Comparison of ENCODE assay signal across 8 cellular contexts in genomic region chr3:141426404-141427034, GRCh38. TPM values are rescaled to one million over a fixed set of nuclear protein-coding genes. Genes with fewer than 3 reads are reported as not detected.
A peak's percentile ranks its signal among the peaks of the same experiment; 100 is the strongest.
DNase-seq lines count a peak whose midpoint lies in the region; ATAC-seq and TF ChIP-seq lines count a peak whose summit lies in the region.

No MANE protein-coding gene starts in this region.

- peak overlapping the region; percentile 55 for H3K27ac Mint-ChIP-seq in Calu3 (ENCODE audit: unreplicated experiment)

- peak overlapping the region; percentile 2 for H3K4me3 Mint-ChIP-seq in Calu3 (ENCODE audit: low read depth, unreplicated experiment)

- H3K9me3 ChIP-seq in adipocyte (ENCODE audit: control insufficient read depth, low read length) (no peaks in the 10 kb centered on the region), cardiac muscle cell (ENCODE audit: low read depth) (no peaks in the 10 kb centered on the region), prostate gland (no peaks in the 10 kb centered on the region)

- peaks cover 18% of the 10 kb centered on the region for H3K4me1 Mint-ChIP-seq in Calu3 (ENCODE audit: low read depth, unreplicated experiment)

- no peak overlapping the region for H3K4me3 ChIP-seq in adipocyte (ENCODE audit: low read length)
- no peak overlapping the region for H3K4me3 ChIP-seq in cardiac muscle cell
- no peak overlapping the region for H3K4me3 ChIP-seq in prostate gland

- H3K36me3 Mint-ChIP-seq in Calu3 (ENCODE audit: insufficient read depth, unreplicated experiment) = peaks cover 23% of the 10 kb centered on the region

- 11% methylated on average over 9 of the region's 9 CpGs for WGBS in prostate gland

- no peak for TF ChIP-seq CTCF in Calu3 (IDR thresholded peaks at IDR 0.05; ENCODE audit: unreplicated experiment)
- TF ChIP-seq CTCF in cardiac muscle cell (IDR thresholded peaks at IDR 0.05; ENCODE audit: low read depth, low read length) = no peak
- TF ChIP-seq CTCF in prostate gland (IDR thresholded peaks at IDR 0.05) = no peak

- peaks cover 14% of the 10 kb centered on the region for H3K4me1 ChIP-seq in adipocyte (ENCODE audit: control insufficient read depth, insufficient read depth, low read length)
- peaks cover 68% of the 10 kb centered on the region for H3K4me1 ChIP-seq in cardiac muscle cell (ENCODE audit: low read depth)
- H3K4me1 ChIP-seq in prostate gland (replicated peaks) = peaks cover 21% of the 10 kb centered on the region

- H3K9me3 Mint-ChIP-seq in Calu3 (ENCODE audit: low read depth, unreplicated experiment) = no peaks in the 10 kb centered on the region

- intact Hi-C loops in Calu3 (cut with micrococcal nuclease; ENCODE audit: unreplicated experiment) (no loop called here), prostate gland (cut with DNase I) (no loop called here)

- no peaks in the 10 kb centered on the region for H3K27me3 Mint-ChIP-seq in Calu3 (ENCODE audit: unreplicated experiment)

- H3K27ac ChIP-seq in cardiac muscle cell (peak overlapping the region; percentile 88), prostate gland (peak overlapping the region; percentile 83 to 87)

- no peaks in the 10 kb centered on the region for H3K27me3 ChIP-seq in adipocyte (replicated peaks; ENCODE audit: control insufficient read depth, insufficient read depth, low read length)
- no peaks in the 10 kb centered on the region for H3K27me3 ChIP-seq in cardiac muscle cell
- H3K27me3 ChIP-seq in prostate gland (replicated peaks; ENCODE audit: insufficient read depth) = no peaks in the 10 kb centered on the region

- no peak for ATAC-seq in GM21515 (IDR thresholded peaks at IDR 0.05; ENCODE audit: unreplicated experiment)

- peak; percentile 78 for DNase-seq in Calu3
- peak; percentile 64 for DNase-seq in adipocyte (ENCODE audit: low read depth)
- peak; percentile 64 to 94 for DNase-seq in cardiac muscle cell (ENCODE audit: low read depth in 1 of 2, low spot score in 1 of 2)
- DNase-seq in prostate gland (ENCODE audit: low spot score) = peak; percentile 93
- DNase-seq in middle frontal gyrus (ENCODE audit: extremely low spot score, low spot score) = no peak
- no peak for DNase-seq in activated CD8-positive, alpha-beta memory T cell treated with anti-CD3 and anti-CD28 coated beads, Interleukin-2, amount 50 U/mL, for 48 hours
- DNase-seq in NCI-H1436 treated with DMSO at 0.1 percent for 48 hours (lab: John Stamatoyannopoulos, UW) = no peak

- H3K9ac ChIP-seq in adipocyte (ENCODE audit: low read length) = no peak overlapping the region

- CTCF ChIA-PET in Calu3 (lab: Charles Lee) = interaction anchor here (0.6 to 3.1 kb wide), 11 partner anchors 10 to 293 kb away, joined by 3 to 13 read pairs (median 6); no protein-coding TSS in a partner anchor

- peaks cover 4% of the 10 kb centered on the region for H3K36me3 ChIP-seq in adipocyte (ENCODE audit: control insufficient read depth, insufficient read depth, low read length, severe bottlenecking)
- H3K36me3 ChIP-seq in cardiac muscle cell = no peaks in the 10 kb centered on the region
- no peaks in the 10 kb centered on the region for H3K36me3 ChIP-seq in prostate gland

- BruUV-seq in Calu3 (replicated peaks; lab: Mats Ljungman, UMichigan) = no TSS peak

- peak; percentile 22 for TF ChIP-seq POLR2A in prostate gland (IDR thresholded peaks at IDR 0.05)

RNA-seq across cellular contexts. Expression of gene ZBTB38, which starts 58.2 kb away (rescaled TPM):
- total RNA-seq in Calu3 (2022) (95.9 and 99.1 TPM in 2 replicates), cardiac muscle cell (22.5 and 35.9 TPM in 2 replicates), prostate gland (100 to 1,000 TPM; 151 to 169 TPM)
- 12.9 and 20.1 TPM in 2 replicates for polyA plus RNA-seq in cardiac muscle cell

Comparison
In these comparisons a context has a peak if more than half of its experiments do, and no peak if none do; other contexts are left out.
1. DNase-seq: peak in Calu3 (single experiment), adipocyte (single experiment), cardiac muscle cell (2 of 2) and prostate gland (single experiment); none in middle frontal gyrus (single experiment), activated CD8-positive, alpha-beta memory T cell treated with anti-CD3 and anti-CD28 coated beads, Interleukin-2, amount 50 U/mL, for 48 hours (single experiment) and NCI-H1436 treated with DMSO at 0.1 percent for 48 hours (single experiment).